In genomic region chr18:59685501-59685900, GRCh38 we compare ENCODE assay signal across 17 cellular contexts. TPM values are rescaled to one million over a fixed set of nuclear protein-coding genes. Genes with fewer than 3 reads are reported as not detected.
DNase-seq lines count a peak whose midpoint lies in the region; ATAC-seq and TF ChIP-seq lines count a peak whose summit lies in the region.
"Had no signal": no experiment of that assay in that cellular context is flagged by ENCODE, and none has a peak within 500 bp of the region (broad histone marks: within the 10 kb centered on the region; RNA-seq: fewer than 3 reads in every experiment).

No MANE protein-coding gene starts in this region.

- H3K27ac ChIP-seq in right atrium auricular region (no peak overlapping the region), lower lobe of right lung (peak overlapping the region; percentile 33), transverse colon (peak overlapping the region; percentile 58 to 83 (median 72)), SJCRH30 (no peak overlapping the region)
- H3K27ac ChIP-seq: BLaER1 had no signal

- H3K36me3 ChIP-seq in right atrium auricular region (no peaks in the 10 kb centered on the region), lower lobe of right lung (no peaks in the 10 kb centered on the region), transverse colon (no peaks in the 10 kb centered on the region), SJCRH30 (no peaks in the 10 kb centered on the region)
- H3K36me3 ChIP-seq: BLaER1 had no signal

- CTCF ChIA-PET in activated CD4-positive, alpha-beta T cell treated with anti-CD3 and anti-CD28 coated beads for 36 hours (lab: Charles Lee): no interaction called here

- H3K4me3 Mint-ChIP-seq in activated CD4-positive, alpha-beta T cell treated with anti-CD3 and anti-CD28 coated beads for 36 hours: no peak overlapping the region
- H3K4me3 Mint-ChIP-seq: CD8-positive, alpha-beta T cell had no signal

- no peaks in the 10 kb centered on the region for H3K9me3 ChIP-seq in right atrium auricular region
- H3K9me3 ChIP-seq in lower lobe of right lung: no peaks in the 10 kb centered on the region
- no peaks in the 10 kb centered on the region for H3K9me3 ChIP-seq in transverse colon
- H3K9me3 ChIP-seq in SJCRH30 (replicated peaks): no peaks in the 10 kb centered on the region
- H3K9me3 ChIP-seq: BLaER1 had no signal

- peak; percentile 60 for ATAC-seq in Right ventricle myocardium superior (ENCODE audit: poor library complexity)
- ATAC-seq in lower lobe of right lung: peak; percentile 29 to 45
- no peak for ATAC-seq in activated CD4-positive, alpha-beta T cell treated with anti-CD3 and anti-CD28 coated beads for 36 hours
- ATAC-seq: CD8-positive, alpha-beta T cell; K562; Panc1 had no signal

- in situ Hi-C loops in transverse colon (cut with MboI; ENCODE audit: low pct_ligation_motif_present in 1 of 4, low pct_unique_long_range_greater_than_20kb in 1 of 4, low sequenced_read_pairs in 3 of 4): no loop called here

- POLR2A ChIA-PET in activated CD4-positive, alpha-beta T cell treated with anti-CD3 and anti-CD28 coated beads for 36 hours (lab: Charles Lee): no interaction called here

- H3K27ac Mint-ChIP-seq in activated CD4-positive, alpha-beta T cell treated with anti-CD3 and anti-CD28 coated beads for 36 hours: no peak overlapping the region
- H3K27ac Mint-ChIP-seq: CD8-positive, alpha-beta T cell had no signal

- no peak for TF ChIP-seq EP300 in transverse colon (IDR thresholded peaks at IDR 0.05; ENCODE audit: low read depth)

- H3K4me3 ChIP-seq in right atrium auricular region (no peak overlapping the region), choroid plexus epithelial cell (ENCODE audit: low read depth, low read length) (no peak overlapping the region), lower lobe of right lung (no peak overlapping the region), transverse colon (no peak overlapping the region), SJCRH30 (no peak overlapping the region)
- H3K4me3 ChIP-seq: BLaER1, K562 had no signal

- H3K27me3 Mint-ChIP-seq in activated CD4-positive, alpha-beta T cell treated with anti-CD3 and anti-CD28 coated beads for 36 hours: peaks cover 21% of the 10 kb centered on the region

- H3K4me1 ChIP-seq in right atrium auricular region (no peaks in the 10 kb centered on the region), lower lobe of right lung (peaks cover 8% of the 10 kb centered on the region), transverse colon (peaks cover 0 to 8% (median 2%) of the 10 kb centered on the region in 4 donors), SJCRH30 (no peaks in the 10 kb centered on the region; the same call in 1 of the 2 replicates)

- TF ChIP-seq CTCF in right atrium auricular region (IDR thresholded peaks at IDR 0.05) (no peak), choroid plexus epithelial cell (conservative IDR thresholded peaks at IDR 0.05; ENCODE audit: low read depth, low read length) (no peak), lower lobe of right lung (IDR thresholded peaks at IDR 0.05) (no peak), transverse colon (IDR thresholded peaks at IDR 0.05) (no peak)

- DNase-seq in Right ventricle myocardium superior: no peak
- no peak for DNase-seq in right atrium auricular region (ENCODE audit: low spot score)
- peak; percentile 55 for DNase-seq in choroid plexus epithelial cell (ENCODE audit: low read depth)
- DNase-seq in lower lobe of right lung: no peak
- no peak for DNase-seq in transverse colon
- DNase-seq in activated CD4-positive, alpha-beta T cell treated with anti-CD3 and anti-CD28 coated beads for 36 hours: no peak
- no peak for DNase-seq in SJCRH30
- no peak for DNase-seq in NCI-H748 (lab: John Stamatoyannopoulos, UW; ENCODE audit: unreplicated experiment)
- DNase-seq: 8988T; CD8-positive, alpha-beta T cell; HCEC 1CT; NCI-H146; NCI-H2081; NCI-H510A treated with DMSO at 0.1 percent for 48 hours had no signal

- H3K27me3 ChIP-seq in right atrium auricular region: no peaks in the 10 kb centered on the region
- no peaks in the 10 kb centered on the region for H3K27me3 ChIP-seq in lower lobe of right lung (ENCODE audit: low read depth)
- peaks cover 11% of the 10 kb centered on the region for H3K27me3 ChIP-seq in transverse colon
- no peaks in the 10 kb centered on the region for H3K27me3 ChIP-seq in SJCRH30
- H3K27me3 ChIP-seq: BLaER1 had no signal

- no peaks in the 10 kb centered on the region for H3K9me3 Mint-ChIP-seq in activated CD4-positive, alpha-beta T cell treated with anti-CD3 and anti-CD28 coated beads for 36 hours (ENCODE audit: low read depth)
- H3K9me3 Mint-ChIP-seq: CD8-positive, alpha-beta T cell had no signal

- 44% methylated on average over 4 of the region's 4 CpGs; no CpG with 5 or more reads in 1 of the 2 donors for WGBS in transverse colon (ENCODE audit: low coverage in 1 of 2), 2 donors

- H3K4me1 Mint-ChIP-seq in activated CD4-positive, alpha-beta T cell treated with anti-CD3 and anti-CD28 coated beads for 36 hours: no peaks in the 10 kb centered on the region

- intact Hi-C loops in Right ventricle myocardium superior (cut with DNase I) (no loop called here), lower lobe of right lung (cut with DNase I) (no loop called here), transverse colon (cut with DNase I; ENCODE audit: low total_unique reads) (no loop called here)
- intact Hi-C loops in activated CD4-positive, alpha-beta T cell treated with anti-CD3 and anti-CD28 coated beads for 36 hours (cut with DNase I, micrococcal nuclease): no loop called here

- TF ChIP-seq POLR2A in transverse colon (IDR thresholded peaks at IDR 0.05): no peak

- no peaks in the 10 kb centered on the region for H3K36me3 Mint-ChIP-seq in activated CD4-positive, alpha-beta T cell treated with anti-CD3 and anti-CD28 coated beads for 36 hours (ENCODE audit: low read depth)
- H3K36me3 Mint-ChIP-seq: CD8-positive, alpha-beta T cell had no signal

RNA-seq across cellular contexts. Expression of gene CCBE1, which starts 11.7 kb away (rescaled TPM):
- total RNA-seq in Right ventricle myocardium superior (3.9 TPM), right atrium auricular region (under 1 TPM; 0.44 to 0.94 TPM), lower lobe of right lung (14.0 TPM), transverse colon (10 to 100 TPM in 2 of 4 donors, 1 to 10 TPM in 2; 6.1 to 43.0 (median 15.7) TPM)
- total RNA-seq in activated CD4-positive, alpha-beta T cell treated with anti-CD3 and anti-CD28 coated beads for 36 hours: under 1 TPM in 1 of 2 experiments, not detected in 1; 0.14 TPM
- not detected in 2 replicates for total RNA-seq in SJCRH30 (2014; rRNA removed; shearing (Covaris generic))
- total RNA-seq: CD8-positive, alpha-beta T cell had no signal

Comparison
In these comparisons a context has a peak if more than half of its experiments do, and no peak if none do; other contexts are left out.
1. H3K27ac ChIP-seq: peak in lower lobe of right lung (single experiment) and transverse colon (4 of 4); none in right atrium auricular region (0 of 2) and SJCRH30 (single experiment).